ENCODE assay signal across 2 cellular contexts in genomic region chr10:110150981-110151380, GRCh38.
TF ChIP-seq lines count a peak whose summit lies in the region.

No MANE protein-coding gene starts in this region.

TF ChIP-seq in IMR-90, 13 proteins besides CTCF, POLR2A, EP300 and RAD21:
- no peak for TF ChIP-seq RFX5 (IDR thresholded peaks at IDR 0.05; ENCODE audit: low read depth, low read length)
- TF ChIP-seq ELK1 (IDR thresholded peaks at IDR 0.05; ENCODE audit: borderline replicate concordance, low read depth, low read length): no peak
- TF ChIP-seq NFE2L2 (IDR thresholded peaks at IDR 0.05; ENCODE audit: low read depth, low read length): no peak
- TF ChIP-seq MXI1 (IDR thresholded peaks at IDR 0.05; ENCODE audit: borderline replicate concordance, low read depth, low read length): no peak
- no peak for TF ChIP-seq USF2 (IDR thresholded peaks at IDR 0.05; ENCODE audit: low read depth, low read length)
- no peak for TF ChIP-seq CEBPB (IDR thresholded peaks at IDR 0.05; ENCODE audit: low read depth, low read length)
- no peak for TF ChIP-seq MAFK (IDR thresholded peaks at IDR 0.05; ENCODE audit: low read depth, low read length)

TF ChIP-seq in H1, 55 proteins besides CTCF, POLR2A, EP300 and RAD21:
- TF ChIP-seq JUN (IDR thresholded peaks at IDR 0.05; ENCODE audit: low read depth, low read length) (no peak), POU5F1 (IDR thresholded peaks at IDR 0.05; ENCODE audit: low read depth, low read length) (no peak), CBX5 (IDR thresholded peaks at IDR 0.05; ENCODE audit: low read depth, low read length) (no peak), RBBP5 (IDR thresholded peaks at IDR 0.05; ENCODE audit: borderline replicate concordance, low read depth, low read length) (no peak), ATF3 (IDR thresholded peaks at IDR 0.05; ENCODE audit: insufficient read depth, low read depth, low read length) (no peak), YY1 (IDR thresholded peaks at IDR 0.05; ENCODE audit: low read depth, low read length) (no peak), CREB1 (IDR thresholded peaks at IDR 0.05) (no peak), CHD2 (IDR thresholded peaks at IDR 0.05; ENCODE audit: low read length) (no peak), KDM1A (IDR thresholded peaks at IDR 0.05; ENCODE audit: borderline replicate concordance, low read length) (no peak), RNF2 (IDR thresholded peaks at IDR 0.05; ENCODE audit: borderline replicate concordance, low read depth, low read length, missing control alignments, poor library complexity, severe bottlenecking) (no peak), SP4 (IDR thresholded peaks at IDR 0.05; ENCODE audit: low read length) (no peak), TEAD4 (IDR thresholded peaks at IDR 0.05; ENCODE audit: low read depth, low read length) (no peak), USF2 (IDR thresholded peaks at IDR 0.05; ENCODE audit: low read length) (no peak), CHD7 (IDR thresholded peaks at IDR 0.05; ENCODE audit: insufficient replicate concordance, low read length) (no peak), EZH2 (IDR thresholded peaks at IDR 0.05; ENCODE audit: low read depth, low read length, severe bottlenecking) (no peak), TAF7 (optimal IDR thresholded peaks at IDR 0.05; ENCODE audit: borderline replicate concordance, low read depth, low read length) (no peak), ASH2L (IDR thresholded peaks at IDR 0.05; ENCODE audit: low read length) (no peak), CEBPB (IDR thresholded peaks at IDR 0.05; ENCODE audit: low read depth, low read length) (no peak), ZNF274 (IDR thresholded peaks at IDR 0.05; ENCODE audit: borderline replicate concordance, extremely low read depth, low read length) (no peak)
